Comparison of ENCODE assay signal across 13 cellular contexts in the genomic region with DNA sequence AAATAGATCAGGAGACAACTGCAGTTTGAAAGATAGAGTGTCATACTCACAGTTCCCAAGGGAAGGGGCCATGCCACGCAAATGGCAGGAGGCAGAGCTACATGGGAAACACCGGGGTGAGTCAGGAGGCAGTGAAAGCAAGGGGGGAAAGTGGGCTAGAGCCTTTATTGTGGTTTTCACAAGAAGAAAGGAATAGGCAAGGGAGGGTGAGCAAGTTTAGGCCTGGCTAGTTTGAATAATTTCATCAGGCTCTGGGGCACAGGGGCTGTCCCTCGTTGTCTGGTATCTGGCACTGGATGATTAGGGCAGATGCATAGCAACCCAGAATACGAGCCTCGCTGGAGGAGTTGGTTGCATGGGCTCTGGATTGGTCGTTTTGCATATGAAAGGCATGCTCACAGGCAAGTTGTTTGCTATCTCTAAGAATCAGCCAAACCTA. TPM values are rescaled to one million over a fixed set of nuclear protein-coding genes. Genes with fewer than 3 reads are reported as not detected.
DNase-seq lines count a peak whose midpoint lies in the region; ATAC-seq and TF ChIP-seq lines count a peak whose summit lies in the region.
"Had no signal": no experiment of that assay in that cellular context is flagged by ENCODE, and none has a peak within 500 bp of the region (broad histone marks: within the 10 kb centered on the region; RNA-seq: fewer than 3 reads in every experiment).

No MANE protein-coding gene starts in this region.

- peak overlapping the region; percentile 85 for H3K27ac Mint-ChIP-seq in GM23338
- no peak overlapping the region for H3K27ac Mint-ChIP-seq in activated T-cell treated with anti-CD3 and anti-CD28 coated beads, Interleukin-2, amount 50 U/mL, for 72 hours
- H3K27ac Mint-ChIP-seq: nephron had no signal

- H3F3A ChIP-seq in GM23338 (replicated peaks; ENCODE audit: low read depth), result no peaks in the 10 kb centered on the region

- H3K4me3 Mint-ChIP-seq in GM23338, result peak overlapping the region; percentile 1
- peak overlapping the region; percentile 10 to 18 for H3K4me3 Mint-ChIP-seq in activated T-cell treated with anti-CD3 and anti-CD28 coated beads, Interleukin-2, amount 50 U/mL, for 72 hours
- H3K4me3 Mint-ChIP-seq: nephron had no signal

- H3K4me1 ChIP-seq in GM23338 (ENCODE audit: insufficient read depth) (peaks cover 21% of the 10 kb centered on the region), uterus (no peaks in the 10 kb centered on the region)

- TF ChIP-seq CTCF in GM23338 (conservative IDR thresholded peaks at IDR 0.05; ENCODE audit: low read depth in 2 of 2), result no peak
- no peak for TF ChIP-seq CTCF in uterus (IDR thresholded peaks at IDR 0.05)

- TF ChIP-seq POLR2A in uterus (IDR thresholded peaks at IDR 0.05), result no peak

- ATAC-seq in GM23338, result peak; percentile 94
- ATAC-seq in activated T-cell treated with anti-CD3 and anti-CD28 coated beads, Interleukin-2, amount 50 U/mL, for 72 hours (replicated peaks in 1 of 2), result peak; percentile 91 to 92

- DNase-seq in DMS 273 (lab: John Stamatoyannopoulos, UW; ENCODE audit: unreplicated experiment), result peak; percentile 25
- DNase-seq in DMS 273 treated with DMSO at 0.1 percent for 48 hours (lab: John Stamatoyannopoulos, UW), result no peak
- DNase-seq in GM23338 (ENCODE audit: low spot score), result peak; percentile 79
- peak; percentile 27 to 39 for DNase-seq in activated T-cell treated with anti-CD3 and anti-CD28 coated beads, Interleukin-2, amount 50 U/mL, for 72 hours
- DNase-seq in stimulated activated CD4-positive, alpha-beta T cell treated with anti-CD3 and anti-CD28 coated beads, Interleukin-2, amount 100 ng/mL, for 48 hours, result peak; percentile 21 to 28
- no peak for DNase-seq in uterus
- DNase-seq in T-helper 1 cell, result no peak
- no peak for DNase-seq in cerebellar nuclear complex (lab: John Stamatoyannopoulos, UW)
- DNase-seq: NCI-H187 treated with DMSO at 0.1 percent for 48 hours had no signal

- H3K4me3 ChIP-seq in GM23338 (no peak overlapping the region), uterus (no peak overlapping the region)

- H2AFZ ChIP-seq in GM23338, result no peak overlapping the region

- no peaks in the 10 kb centered on the region for H3K9me3 Mint-ChIP-seq in GM23338
- no peaks in the 10 kb centered on the region for H3K9me3 Mint-ChIP-seq in activated T-cell treated with anti-CD3 and anti-CD28 coated beads, Interleukin-2, amount 50 U/mL, for 72 hours
- H3K9me3 Mint-ChIP-seq: brain, nephron had no signal

- H3K27ac ChIP-seq in GM23338 (ENCODE audit: low read depth) (peak overlapping the region; percentile 23), uterus (no peak overlapping the region)
- H3K27ac ChIP-seq: 22Rv1 had no signal

- H3K36me3 Mint-ChIP-seq in GM23338 (ENCODE audit: low read depth), result no peaks in the 10 kb centered on the region
- H3K36me3 Mint-ChIP-seq in activated T-cell treated with anti-CD3 and anti-CD28 coated beads, Interleukin-2, amount 50 U/mL, for 72 hours (ENCODE audit: insufficient read depth in 2 of 2), result no peaks in the 10 kb centered on the region
- H3K36me3 Mint-ChIP-seq: brain had no signal

- H4K20me1 ChIP-seq in GM23338 (replicated peaks; ENCODE audit: insufficient read depth), result no peaks in the 10 kb centered on the region

- H3K9me3 ChIP-seq in uterus, result no peaks in the 10 kb centered on the region

- H3K4me2 ChIP-seq in GM23338, result peak overlapping the region; percentile 58

- no peaks in the 10 kb centered on the region for H3K9me2 ChIP-seq in GM23338 (ENCODE audit: insufficient read depth)

- H3K27me3 ChIP-seq in GM23338 (ENCODE audit: insufficient read depth) (no peaks in the 10 kb centered on the region), uterus (no peaks in the 10 kb centered on the region)

- peaks cover 5% of the 10 kb centered on the region for H3K27me3 Mint-ChIP-seq in GM23338 (ENCODE audit: insufficient read depth, low read depth, poor library complexity)
- no peaks in the 10 kb centered on the region for H3K27me3 Mint-ChIP-seq in activated T-cell treated with anti-CD3 and anti-CD28 coated beads, Interleukin-2, amount 50 U/mL, for 72 hours (ENCODE audit: low read depth)

- H3K36me3 ChIP-seq in GM23338 (ENCODE audit: insufficient read depth) (no peaks in the 10 kb centered on the region), uterus (no peaks in the 10 kb centered on the region)

- no peaks in the 10 kb centered on the region for H3K79me2 ChIP-seq in GM23338 (replicated peaks; ENCODE audit: insufficient read depth)

- peaks cover 24% of the 10 kb centered on the region for H3K4me1 Mint-ChIP-seq in GM23338
- peaks cover 12% of the 10 kb centered on the region for H3K4me1 Mint-ChIP-seq in activated T-cell treated with anti-CD3 and anti-CD28 coated beads, Interleukin-2, amount 50 U/mL, for 72 hours (ENCODE audit: low read depth)
- H3K4me1 Mint-ChIP-seq: nephron had no signal

- intact Hi-C loops in uterus (cut with DNase I; ENCODE audit: low total_unique reads), result no loop called here

TF ChIP-seq in GM23338, 12 proteins besides CTCF, POLR2A, EP300 and RAD21:
- TF ChIP-seq JUNB (IDR thresholded peaks at IDR 0.05; ENCODE audit: unreplicated experiment), result no peak

RNA-seq across cellular contexts. Expression of gene ITLN2, which starts 17.0 kb away (rescaled TPM):
- 7.0 and 12.8 TPM in 2 replicates for total RNA-seq in GM23338 (2014; rRNA removed; shearing (Covaris generic))
- 7.2 and 8.0 TPM in 2 replicates for polyA plus RNA-seq in GM23338 (2016; fragmentation: Nextera tagmentation; extraction: Ambion mirVana)
- not detected for total RNA-seq in activated T-cell treated with anti-CD3 and anti-CD28 coated beads, Interleukin-2, amount 50 U/mL, for 72 hours
- not detected for total RNA-seq in uterus
- total RNA-seq: HT-29 had no signal

RNA-seq across cellular contexts. Expression of gene F11R, which starts 49.3 kb away (rescaled TPM):
- 169 and 194 TPM in 2 replicates for total RNA-seq in GM23338 (2014; rRNA removed; shearing (Covaris generic))
- 51.0 and 51.8 TPM in 2 replicates for polyA plus RNA-seq in GM23338 (2016; fragmentation: Nextera tagmentation; extraction: Ambion mirVana)
- 10 to 100 TPM; 38.2 to 38.8 TPM for total RNA-seq in activated T-cell treated with anti-CD3 and anti-CD28 coated beads, Interleukin-2, amount 50 U/mL, for 72 hours
- 10 to 100 TPM; 22.6 to 45.3 (median 26.6) TPM for total RNA-seq in uterus

Comparison
In these comparisons a context has a peak if more than half of its experiments do, and no peak if none do; other contexts are left out.
1. DNase-seq: peak in DMS 273 (single experiment), GM23338 (single experiment), activated T-cell treated with anti-CD3 and anti-CD28 coated beads, Interleukin-2, amount 50 U/mL, for 72 hours (2 of 2) and stimulated activated CD4-positive, alpha-beta T cell treated with anti-CD3 and anti-CD28 coated beads, Interleukin-2, amount 100 ng/mL, for 48 hours (2 of 2); none in DMS 273 treated with DMSO at 0.1 percent for 48 hours (single experiment), uterus (0 of 2), T-helper 1 cell (0 of 5) and cerebellar nuclear complex (0 of 2).